ENCODE assay signal across 9 cellular contexts in the genomic region with DNA sequence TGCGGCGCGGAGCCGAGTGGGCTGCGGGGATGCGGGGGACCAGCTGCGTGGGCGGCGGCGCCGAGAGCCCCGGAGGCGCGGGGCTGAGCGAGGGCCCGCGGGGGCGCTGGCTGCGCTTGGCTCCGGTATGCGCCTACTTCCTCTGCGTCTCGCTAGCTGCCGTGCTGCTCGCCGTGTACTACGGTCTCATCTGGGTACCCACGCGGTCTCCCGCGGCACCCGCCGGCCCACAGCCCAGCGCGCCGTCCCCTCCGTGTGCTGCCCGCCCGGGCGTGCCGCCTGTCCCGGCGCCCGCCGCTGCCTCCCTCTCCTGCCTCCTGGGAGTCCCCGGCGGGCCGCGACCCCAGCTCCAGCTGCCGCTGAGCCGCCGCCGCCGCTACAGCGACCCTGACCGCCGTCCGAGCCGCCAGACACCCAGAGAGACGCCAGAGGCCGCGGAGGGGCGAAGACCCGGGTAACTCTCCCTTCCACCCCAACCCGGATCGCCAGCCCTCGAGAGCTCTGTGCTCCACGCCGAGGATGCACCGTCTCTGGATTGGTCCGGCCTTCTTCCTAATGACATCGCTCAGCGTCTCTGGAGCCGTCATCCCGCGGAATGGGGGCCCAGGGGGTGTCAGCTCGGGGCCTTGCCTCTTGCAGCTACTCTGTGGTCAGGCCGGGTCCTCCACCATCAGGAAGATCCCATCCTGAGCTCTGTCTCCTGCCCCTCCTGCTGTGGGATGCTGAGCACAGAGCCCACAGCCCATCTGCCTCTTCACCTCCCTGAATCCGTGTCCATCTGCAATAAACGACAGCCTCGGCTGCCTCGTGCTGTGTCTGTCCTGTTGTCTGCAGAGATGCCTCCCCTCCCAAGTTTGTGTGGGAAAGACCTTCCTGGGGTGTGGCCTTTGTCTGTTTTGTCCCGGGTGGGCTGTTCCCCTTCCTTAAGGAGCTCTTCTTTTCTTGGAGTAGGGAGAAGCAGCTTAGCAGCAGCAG. TPM values are rescaled to one million over a fixed set of nuclear protein-coding genes. Genes with fewer than 3 reads are reported as not detected.
A peak's percentile ranks its signal among the peaks of the same experiment; 100 is the strongest.
DNase-seq lines count a peak whose midpoint lies in the region; ATAC-seq and TF ChIP-seq lines count a peak whose summit lies in the region.
"Had no signal": no experiment of that assay in that cellular context is flagged by ENCODE, and none has a peak within 500 bp of the region (broad histone marks: within the 10 kb centered on the region; RNA-seq: fewer than 3 reads in every experiment).

No MANE protein-coding gene starts in this region.

- H3K27ac Mint-ChIP-seq in CD14-positive monocyte: peak overlapping the region in 4 of 7 donors; percentile 42 to 88 (median 68)

- H3K36me3 ChIP-seq in NT2/D1 (ENCODE audit: insufficient read depth, insufficient read length, low read length) (peaks cover 26% of the 10 kb centered on the region), mucosa of rectum (ENCODE audit: control insufficient read depth in 2 of 2, insufficient read depth in 2 of 2, low read length in 2 of 2) (peaks cover 8 to 13% of the 10 kb centered on the region in 2 donors), aorta (ENCODE audit: control insufficient read depth in 1 of 2, insufficient read depth in 2 of 2, low read length in 1 of 2) (no peaks in the 10 kb centered on the region)

- H3K9me3 ChIP-seq in NT2/D1 (ENCODE audit: insufficient read depth, low read length): no peaks in the 10 kb centered on the region
- H3K9me3 ChIP-seq in mucosa of rectum (ENCODE audit: control insufficient read depth in 2 of 2, low read length in 2 of 2): no peaks in the 10 kb centered on the region
- H3K9me3 ChIP-seq in aorta (ENCODE audit: control insufficient read depth, low read length): no peaks in the 10 kb centered on the region

- H3K4me3 ChIP-seq in NT2/D1 (ENCODE audit: insufficient read length, low read depth) (peak overlapping the region; percentile 63), dorsolateral prefrontal cortex (peak overlapping the region; percentile 34 to 90 (median 79)), mucosa of rectum (ENCODE audit: low read length in 2 of 2) (peak overlapping the region; percentile 62 to 74), aorta (ENCODE audit: low read length in 2 of 2) (peak overlapping the region; percentile 45 to 48)

- peaks cover 14% of the 10 kb centered on the region for H3K4me1 ChIP-seq in NT2/D1 (ENCODE audit: insufficient read depth, insufficient read length)
- H3K4me1 ChIP-seq in mucosa of rectum (ENCODE audit: control insufficient read depth in 2 of 2, insufficient read depth in 2 of 2, low read length in 2 of 2): peaks cover 13 to 15% of the 10 kb centered on the region in 2 donors
- no peaks in the 10 kb centered on the region for H3K4me1 ChIP-seq in aorta (ENCODE audit: control insufficient read depth in 1 of 2, insufficient read depth in 2 of 2, low read length in 2 of 2)

- H3K27ac ChIP-seq in dorsolateral prefrontal cortex: peak overlapping the region in 56 of 59 donors; percentile 2 to 99 (median 78)
- peak overlapping the region; percentile 15 to 70 for H3K27ac ChIP-seq in mucosa of rectum (ENCODE audit: low read depth in 2 of 2, low read length in 2 of 2)
- H3K27ac ChIP-seq in aorta (ENCODE audit: low read depth in 1 of 2, low read length in 2 of 2): peak overlapping the region in 1 of 2 donors; percentile 63

- DNase-seq in CD14-positive monocyte (ENCODE audit: low spot score): peak; percentile 62
- DNase-seq in NT2/D1 (ENCODE audit: low read depth, low spot score): no peak
- DNase-seq in dorsolateral prefrontal cortex: peak in 2 of 10 donors; percentile 34 to 41
- peak in 1 of 2 donors; percentile 71 for DNase-seq in aorta
- DNase-seq in amniotic stem cell (lab: John Stamatoyannopoulos, UW): no peak
- DNase-seq in NCI-H2107 (lab: John Stamatoyannopoulos, UW): no peak

- H3K27me3 ChIP-seq in NT2/D1 (ENCODE audit: insufficient read depth, insufficient read length): peaks cover 7% of the 10 kb centered on the region
- no peaks in the 10 kb centered on the region for H3K27me3 ChIP-seq in dorsolateral prefrontal cortex
- no peaks in the 10 kb centered on the region for H3K27me3 ChIP-seq in mucosa of rectum (ENCODE audit: control insufficient read depth in 2 of 2, insufficient read depth in 2 of 2, low read length in 2 of 2)
- no peaks in the 10 kb centered on the region for H3K27me3 ChIP-seq in aorta (ENCODE audit: control insufficient read depth in 1 of 2, insufficient read depth in 2 of 2, low read length in 1 of 2)

- H3K4me1 Mint-ChIP-seq in CD14-positive monocyte: peaks cover 32% of the 10 kb centered on the region

- peaks cover 21 to 46% of the 10 kb centered on the region in 2 donors for H3K36me3 Mint-ChIP-seq in CD14-positive monocyte

- TF ChIP-seq CTCF in CD14-positive monocyte (IDR thresholded peaks at IDR 0.05) (no peak), dorsolateral prefrontal cortex (IDR thresholded peaks at IDR 0.05 in 54 of 56, conservative IDR thresholded peaks at IDR 0.05 in 2 of 56; ENCODE audit: low read depth in 1 of 56, partially characterized antibody in 56 of 56) (peak in 3 of 56 donors; percentile 5 to 23 (median 14))

- ATAC-seq in GM21526 (IDR thresholded peaks at IDR 0.05; ENCODE audit: low FRiP score, unreplicated experiment) (peak; percentile 13), aorta (ENCODE audit: low FRiP score) (no peak)

- 3 to 7% methylated on average over 50 to 83 of the region's 83 CpGs for WGBS in aorta, 2 donors

- H3K4me3 Mint-ChIP-seq in CD14-positive monocyte: peak overlapping the region; percentile 76 to 81

- intact Hi-C loops in CD14-positive monocyte (cut with micrococcal nuclease) (loop anchor here (1.0 to 10.0 kb wide), 6 partner anchors 18 to 470 kb away; a partner anchor contains a TSS), dorsolateral prefrontal cortex (cut with DNase I) (loop anchor here (1.0 to 10.0 kb wide), 2 partner anchors 19 to 240 kb away; a partner anchor contains a TSS), aorta (cut with DNase I) (loop anchor here in 1 of 2 donors (2.0 to 10.0 kb wide), 3 partner anchors 18 to 1360 kb away; a partner anchor contains a TSS)

- H3K27me3 Mint-ChIP-seq in CD14-positive monocyte (ENCODE audit: low read depth in 3 of 3): peaks cover 2 to 11% (median 5%) of the 10 kb centered on the region in 3 donors

- H3K9ac ChIP-seq in NT2/D1 (ENCODE audit: insufficient read length, low read depth): peak overlapping the region; percentile 82
- peak overlapping the region; percentile 41 to 52 for H3K9ac ChIP-seq in mucosa of rectum (ENCODE audit: low read depth in 1 of 2, low read length in 2 of 2)

- H3K9me3 Mint-ChIP-seq in CD14-positive monocyte: no peaks in the 10 kb centered on the region

RNA-seq across cellular contexts. Expression of a gene that starts 0.5 kb away (rescaled TPM):
- polyA plus RNA-seq in CD14-positive monocyte (1 to 10 TPM; 6.5 to 7.3 TPM), aorta (10 to 100 TPM in 1 of 2 donors, 1 to 10 TPM in 1; 5.4 to 81.7 TPM)
- total RNA-seq in dorsolateral prefrontal cortex (10 to 100 TPM; 13.1 to 31.8 (median 18.3) TPM), aorta (10 to 100 TPM; 26.2 to 48.0 TPM)

RNA-seq across cellular contexts. Expression of a gene that starts 18.9 kb away (rescaled TPM):
- polyA plus RNA-seq in CD14-positive monocyte (1 to 10 TPM; 6.3 to 7.6 TPM), aorta (10 to 100 TPM; 20.7 to 35.8 TPM)
- total RNA-seq in dorsolateral prefrontal cortex (10 to 100 TPM; 13.8 to 39.6 (median 24.0) TPM), aorta (10 to 100 TPM; 43.4 to 43.8 TPM)

RNA-seq across cellular contexts. Expression of a gene that starts 34.5 kb away (rescaled TPM):
- polyA plus RNA-seq in CD14-positive monocyte (100 to 1,000 TPM; 143 to 320 TPM), aorta (10 to 100 TPM in 1 of 2 donors, 1 to 10 TPM in 1; 7.9 to 12.5 TPM)
- total RNA-seq in dorsolateral prefrontal cortex (10 to 100 TPM in 11 of 120 experiments, 1 to 10 TPM in 108, under 1 TPM in 1; 0.67 to 19.3 (median 5.1) TPM), aorta (10 to 100 TPM; 38.7 to 52.7 TPM)
- total RNA-seq: M059J had no signal

RNA-seq across cellular contexts. Expression of a gene that starts 44.2 kb away (rescaled TPM):
- polyA plus RNA-seq in CD14-positive monocyte (1 to 10 TPM; 2.5 to 4.8 TPM), aorta (1 to 10 TPM; 6.1 TPM)
- total RNA-seq in dorsolateral prefrontal cortex (10 to 100 TPM in 50 of 120 experiments, 1 to 10 TPM in 70; 4.8 to 17.2 (median 9.6) TPM), aorta (1 to 10 TPM; 8.0 to 8.6 TPM)

RNA-seq across cellular contexts. Expression of a gene that starts 56.8 kb away (rescaled TPM):
- polyA plus RNA-seq in CD14-positive monocyte: 1 to 10 TPM; 2.4 to 4.3 TPM
- 1 to 10 TPM in 102 of 120 experiments, under 1 TPM in 18; 0.35 to 4.8 (median 1.8) TPM for total RNA-seq in dorsolateral prefrontal cortex
- 10 to 100 TPM in 1 of 2 donors, 1 to 10 TPM in 1; 8.0 to 13.6 TPM for total RNA-seq in aorta
- polyA plus RNA-seq in aorta: under 1 TPM; 0.20 to 0.38 TPM
